ENCODE assay signal across 19 cellular contexts in the genomic region with DNA sequence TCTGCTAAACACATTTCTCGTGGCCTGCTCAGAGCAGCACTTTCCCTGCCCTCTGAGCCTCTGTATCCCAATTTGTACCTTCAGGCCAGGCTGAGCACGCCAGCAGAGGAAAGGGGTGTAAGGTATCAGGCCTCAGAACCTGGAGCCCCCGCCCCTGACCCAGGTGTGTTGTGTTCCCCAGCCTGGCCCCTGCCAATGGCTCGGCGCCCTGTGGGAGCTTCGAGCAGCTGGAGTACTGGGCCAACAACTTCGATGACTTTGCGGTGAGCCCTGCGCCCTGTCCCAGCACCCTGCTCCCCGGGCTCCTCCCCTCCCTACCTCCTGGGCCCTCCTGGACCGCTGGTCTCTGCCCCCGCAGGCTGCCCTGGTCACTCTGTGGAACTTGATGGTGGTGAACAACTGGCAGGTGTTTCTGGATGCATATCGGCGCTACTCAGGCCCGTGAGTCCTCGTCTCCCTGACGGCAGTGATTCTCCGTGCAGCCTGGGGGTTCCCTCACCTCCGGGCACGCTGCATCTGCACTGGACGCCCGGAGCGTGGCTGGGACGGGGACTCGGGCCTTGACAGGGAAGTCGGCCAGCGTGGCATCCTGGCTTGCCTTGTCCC. TPM values are rescaled to one million over a fixed set of nuclear protein-coding genes. Genes with fewer than 3 reads are reported as not detected.
DNase-seq lines count a peak whose midpoint lies in the region; ATAC-seq and TF ChIP-seq lines count a peak whose summit lies in the region.
"Had no signal": no experiment of that assay in that cellular context is flagged by ENCODE, and none has a peak within 500 bp of the region (broad histone marks: within the 10 kb centered on the region; RNA-seq: fewer than 3 reads in every experiment).

No MANE protein-coding gene starts in this region.

- H4K8ac ChIP-seq in mesenchymal stem cell (ENCODE audit: low read length), result peak overlapping the region; percentile 25

- no peaks in the 10 kb centered on the region for H3K9me3 ChIP-seq in right cardiac atrium (ENCODE audit: control insufficient read depth, low read length)
- H3K9me3 ChIP-seq in mesenchymal stem cell (ENCODE audit: control insufficient read depth, low read length), result no peaks in the 10 kb centered on the region
- H3K9me3 ChIP-seq in stomach, result no peaks in the 10 kb centered on the region
- H3K9me3 ChIP-seq in spleen, result no peaks in the 10 kb centered on the region
- H3K9me3 ChIP-seq: HAP-1 had no signal

- H2BK5ac ChIP-seq in mesenchymal stem cell (ENCODE audit: low read depth, low read length, poor library complexity, severe bottlenecking), result no peak overlapping the region

- peaks cover 3% of the 10 kb centered on the region for H3K79me1 ChIP-seq in mesenchymal stem cell (replicated peaks; ENCODE audit: low read length, poor library complexity, severe bottlenecking)

- H3K36me3 ChIP-seq in mesenchymal stem cell (ENCODE audit: control insufficient read depth in 1 of 2, insufficient read depth in 2 of 2, low read depth in 1 of 2, low read length in 2 of 2) (peaks cover 37 to 62% of the 10 kb centered on the region in 2 experiments), stomach (peaks cover 22 to 90% (median 88%) of the 10 kb centered on the region in 4 donors), spleen (peaks cover 0 to 98% (median 39%) of the 10 kb centered on the region in 6 donors)

- no peak overlapping the region for H3K14ac ChIP-seq in mesenchymal stem cell (ENCODE audit: low read length in 2 of 2)

- no peak overlapping the region for H3K9ac ChIP-seq in mesenchymal stem cell (ENCODE audit: low read length)
- H3K9ac ChIP-seq: GM23248 had no signal

- no peak overlapping the region for H3K4me2 ChIP-seq in mesenchymal stem cell (ENCODE audit: low read length, poor library complexity, severe bottlenecking)

- ATAC-seq in right cardiac atrium (no peak), Right ventricle myocardium superior (ENCODE audit: poor library complexity) (no peak)
- ATAC-seq: PC-3 had no signal

- DNase-seq in right cardiac atrium (peak in 2 of 3 donors; percentile 51 to 54), Right ventricle myocardium superior (no peak), mesenchymal stem cell (no peak), stomach (no peak), SK-N-DZ (ENCODE audit: low spot score) (no peak), substantia nigra (lab: John Stamatoyannopoulos, UW) (no peak), spleen (no peak), glomerular visceral epithelial cell (ENCODE audit: extremely low spot score) (no peak)
- DNase-seq: 8988T, COR-L47, Karpas-422, NCI-H1417 treated with DMSO at 0.1 percent for 48 hours, NCI-H187 treated with DMSO at 0.1 percent for 48 hours, NCI-H226, NCI-H524, PC-3, RPMI8226 had no signal

- TF ChIP-seq POLR2A in stomach (IDR thresholded peaks at IDR 0.05) (no peak), spleen (IDR thresholded peaks at IDR 0.05) (no peak)

- no peak overlapping the region for H3K27ac ChIP-seq in right cardiac atrium (ENCODE audit: low read length)
- H3K27ac ChIP-seq in mesenchymal stem cell (ENCODE audit: low read length, poor library complexity, severe bottlenecking), result no peak overlapping the region
- peak overlapping the region in 3 of 5 donors; percentile 52 to 83 (median 67) for H3K27ac ChIP-seq in stomach
- no peak overlapping the region for H3K27ac ChIP-seq in substantia nigra (ENCODE audit: low read depth, low read length, poor library complexity, severe bottlenecking)
- no peak overlapping the region for H3K27ac ChIP-seq in spleen
- H3K27ac ChIP-seq: GM23248 had no signal

- no peak overlapping the region for H2AFZ ChIP-seq in mesenchymal stem cell (ENCODE audit: low read depth, low read length)
- H2AFZ ChIP-seq: GM23248 had no signal

- WGBS in right cardiac atrium, result 90% methylated on average over 27 of the region's 27 CpGs
- WGBS in mesenchymal stem cell, result 94% methylated on average over 27 of the region's 27 CpGs
- 86 to 91% (median 90%) methylated on average over 18 to 27 of the region's 27 CpGs for WGBS in stomach, 5 donors
- WGBS in spleen, 5 donors, result 90 to 95% (median 92%) methylated on average over 13 to 27 of the region's 27 CpGs

- TF ChIP-seq EP300 in stomach (IDR thresholded peaks at IDR 0.05), result no peak

- no peak overlapping the region for H2BK120ac ChIP-seq in mesenchymal stem cell (ENCODE audit: low read depth, low read length)

- intact Hi-C loops in right cardiac atrium (cut with DNase I), result loop anchor here in 1 of 4 donors (10.0 kb wide), 1 partner anchor 181 kb away; the partner anchor contains the start of genes IGHMBP2 and MRPL21
- intact Hi-C loops in Right ventricle myocardium superior (cut with DNase I), result loop anchor here (10.0 kb wide), 1 partner anchor 161 kb away; no protein-coding TSS in a partner anchor
- intact Hi-C loops in stomach (cut with DNase I; ENCODE audit: low total_unique reads), result loop anchor here (10.0 kb wide), 1 partner anchor 181 kb away; the partner anchor contains the start of genes IGHMBP2 and MRPL21
- intact Hi-C loops in spleen (cut with DNase I; ENCODE audit: low total_unique reads), result no loop called here

- peak overlapping the region; percentile 31 for H2BK15ac ChIP-seq in mesenchymal stem cell (ENCODE audit: low read depth, poor library complexity, severe bottlenecking)

- no peak overlapping the region for H3K23ac ChIP-seq in mesenchymal stem cell (ENCODE audit: low read length in 2 of 2)

- no peak overlapping the region for H2BK12ac ChIP-seq in mesenchymal stem cell (ENCODE audit: low read length in 2 of 2)

- H4K91ac ChIP-seq in mesenchymal stem cell (ENCODE audit: low read length), result no peak overlapping the region

- H3K18ac ChIP-seq in mesenchymal stem cell (ENCODE audit: low read depth in 1 of 2, low read length in 2 of 2), result no peak overlapping the region

- no peak overlapping the region for H3K4ac ChIP-seq in mesenchymal stem cell (ENCODE audit: low read depth in 1 of 2, low read length in 2 of 2)

- H3K27me3 ChIP-seq in right cardiac atrium (ENCODE audit: control insufficient read depth, insufficient read depth), result no peaks in the 10 kb centered on the region
- no peaks in the 10 kb centered on the region for H3K27me3 ChIP-seq in mesenchymal stem cell (ENCODE audit: control insufficient read depth in 1 of 2, insufficient read depth in 1 of 2, low read length in 2 of 2)
- no peaks in the 10 kb centered on the region for H3K27me3 ChIP-seq in stomach
- no peaks in the 10 kb centered on the region for H3K27me3 ChIP-seq in spleen (replicated peaks in 1 of 7)

- H3K4me3 ChIP-seq in right cardiac atrium (ENCODE audit: low read length) (no peak overlapping the region), mesenchymal stem cell (ENCODE audit: insufficient read depth in 1 of 2, low read depth in 1 of 2, low read length in 2 of 2) (no peak overlapping the region), stomach (no peak overlapping the region), spleen (no peak overlapping the region)
- H3K4me3 ChIP-seq: GM23248, HAP-1 had no signal

- no peak overlapping the region for H2AK5ac ChIP-seq in mesenchymal stem cell (ENCODE audit: low read length, severe bottlenecking)

- no peak for TF ChIP-seq CTCF in stomach (IDR thresholded peaks at IDR 0.05)
- TF ChIP-seq CTCF in spleen (IDR thresholded peaks at IDR 0.05 in 8 of 11, conservative IDR thresholded peaks at IDR 0.05 in 3 of 11), result no peak

- H3K4me1 ChIP-seq in right cardiac atrium (ENCODE audit: control insufficient read depth, insufficient read depth, low read length) (no peaks in the 10 kb centered on the region), mesenchymal stem cell (ENCODE audit: control insufficient read depth, insufficient read depth, low read depth, low read length) (peaks cover 18% of the 10 kb centered on the region), stomach (peaks cover 6 to 33% (median 18%) of the 10 kb centered on the region in 4 donors), spleen (peaks cover 0 to 10% (median under 1%) of the 10 kb centered on the region in 6 donors)
- H3K4me1 ChIP-seq: HAP-1 had no signal

RNA-seq across cellular contexts. Expression of gene TPCN2, which starts 36.9 kb away (rescaled TPM):
- 10 to 100 TPM in 1 of 4 donors, 1 to 10 TPM in 3; 7.2 to 11.1 (median 9.0) TPM for total RNA-seq in right cardiac atrium
- polyA plus RNA-seq in right cardiac atrium, result 7.0 TPM
- total RNA-seq in Right ventricle myocardium superior, result 7.6 TPM
- 4.9 TPM for polyA plus RNA-seq in mesenchymal stem cell (2013, experiment 1 of 2)
- polyA plus RNA-seq in mesenchymal stem cell (2013, experiment 2 of 2), result 4.7 TPM
- 10 to 100 TPM in 4 of 5 donors, 1 to 10 TPM in 1; 6.4 to 66.1 (median 33.0) TPM for total RNA-seq in stomach
- polyA plus RNA-seq in stomach, result 10 to 100 TPM; 16.4 to 29.8 (median 19.7) TPM
- 7.5 and 9.4 TPM in 2 replicates for polyA plus RNA-seq in SK-N-DZ (2014; cell fraction: cytosol; rRNA removed)
- polyA plus RNA-seq in SK-N-DZ (2014; cell fraction: nucleus; rRNA removed), result 40.5 and 50.6 TPM in 2 replicates
- 10 to 100 TPM; 12.4 to 30.4 (median 27.0) TPM for total RNA-seq in spleen
- 10 to 100 TPM in 1 of 3 donors, 1 to 10 TPM in 2; 3.6 to 12.2 (median 8.5) TPM for polyA plus RNA-seq in spleen

Comparison
In these comparisons a context has a peak if more than half of its experiments do, and no peak if none do; other contexts are left out.
1. DNase-seq: peak in right cardiac atrium (2 of 3); none in Right ventricle myocardium superior (single experiment), mesenchymal stem cell (single experiment), stomach (single experiment), SK-N-DZ (single experiment), substantia nigra (0 of 49), spleen (single experiment) and glomerular visceral epithelial cell (single experiment).
2. H3K27ac ChIP-seq: peak in stomach (3 of 5); none in right cardiac atrium (single experiment), mesenchymal stem cell (single experiment), substantia nigra (single experiment) and spleen (0 of 8).